In the genomic region with DNA sequence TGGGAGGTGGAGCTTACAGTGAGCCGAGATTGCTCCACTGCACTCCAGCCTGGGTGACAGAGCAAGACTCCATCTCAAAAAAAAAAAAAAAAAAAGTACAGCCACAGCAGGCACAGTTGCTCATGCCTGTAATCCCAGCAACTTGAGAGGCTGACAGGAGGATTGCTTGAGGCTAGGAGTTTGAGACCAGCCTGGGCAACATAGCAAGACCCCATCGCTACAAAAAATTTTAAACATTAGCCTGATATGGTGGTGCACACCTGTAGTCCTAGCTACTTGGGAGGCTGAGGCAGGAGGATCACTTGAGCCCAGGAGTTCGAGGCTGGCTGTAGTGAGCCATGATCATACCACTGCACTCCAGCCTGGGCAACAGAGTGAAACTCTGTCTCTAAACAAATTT, we compare ENCODE assay signal across 2 cellular contexts. TPM values are rescaled to one million over a fixed set of nuclear protein-coding genes. Genes with fewer than 3 reads are reported as not detected.
"Had no signal": no experiment of that assay in that cellular context is flagged by ENCODE, and none has a peak within 500 bp of the region (broad histone marks: within the 10 kb centered on the region; RNA-seq: fewer than 3 reads in every experiment).

No MANE protein-coding gene starts in this region.

RNA-seq across cellular contexts. Expression of gene TPBGL, which starts 34.1 kb away (rescaled TPM):
- total RNA-seq: activated B cell treated with CpG ODN at 0.5 μM for 24 hours, bronchial epithelial cell had no signal
